13 cellular contexts compared by ENCODE assay signal in the genomic region with DNA sequence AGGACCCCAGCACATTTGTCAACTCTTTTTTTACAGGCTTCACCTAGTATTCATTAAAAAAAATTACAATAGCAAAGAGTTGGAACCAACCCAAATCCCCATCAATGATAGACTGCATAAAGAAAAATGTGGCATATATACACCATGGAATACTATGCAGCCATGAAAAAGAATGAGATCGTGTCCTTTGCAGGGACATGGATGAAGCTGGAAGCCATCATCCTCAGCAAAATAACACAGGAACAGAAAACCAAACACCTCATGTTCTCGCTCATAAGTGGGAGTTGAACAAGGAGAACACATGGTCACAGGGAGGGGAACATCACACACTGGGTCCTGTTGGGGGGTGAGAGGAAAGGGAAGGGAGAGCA. TPM values are rescaled to one million over a fixed set of nuclear protein-coding genes. Genes with fewer than 3 reads are reported as not detected.
"Had no signal": no experiment of that assay in that cellular context is flagged by ENCODE, and none has a peak within 500 bp of the region (broad histone marks: within the 10 kb centered on the region; RNA-seq: fewer than 3 reads in every experiment).

No MANE protein-coding gene starts in this region.

RNA-seq across cellular contexts. Expression of gene ABCA8, which starts 11.4 kb away (rescaled TPM):
- total RNA-seq: activated B cell treated with CpG ODN at 0.5 μM for 24 hours; activated CD4-positive, alpha-beta memory T cell treated with anti-CD3 and anti-CD28 coated beads for 36 hours; activated CD4-positive, alpha-beta memory T cell treated with anti-CD3 and anti-CD28 coated beads, Interleukin-2, amount 10 ng/mL, durations not matched to agents 7 days and 5 days; activated CD4-positive, alpha-beta T cell treated with anti-CD3 and anti-CD28 coated beads for 36 hours; activated CD4-positive, alpha-beta T cell treated with anti-CD3 and anti-CD28 coated beads, Interleukin-2, amount 10 ng/mL, durations not matched to agents 24 days and 14 days; activated CD4-positive, alpha-beta T cell treated with anti-CD3 and anti-CD28 coated beads, Interleukin-2, amount 10 ng/mL, durations not matched to agents 7 days and 5 days; activated CD8-positive, alpha-beta memory T cell treated with anti-CD3 and anti-CD28 coated beads for 36 hours; activated CD8-positive, alpha-beta memory T cell treated with anti-CD3 and anti-CD28 coated beads, Interleukin-2, amount 10 ng/mL, durations not matched to agents 7 days and 5 days; activated CD8-positive, alpha-beta T cell treated with anti-CD3 and anti-CD28 coated beads for 36 hours; activated CD8-positive, alpha-beta T cell treated with anti-CD3 and anti-CD28 coated beads, Interleukin-2, amount 10 ng/mL, durations not matched to agents 7 days and 5 days; T-helper 1 cell treated with Interleukin-12 subunit alpha and Interleukin-12 subunit beta and Interleukin-4 antibody, amounts not matched to agents 30 ng/mL and 1 ng/mL, for 36 hours; T-helper 17 cell; T-helper 2 cell treated with Interferon-gamma antibody and Interleukin-4, amounts not matched to agents 100 ng/mL and 5 ng/mL, for 36 hours had no signal
